In genomic region chr3:64451283-64452012, GRCh38 we compare ENCODE assay signal across 26 cellular contexts.
"Had no signal": no experiment of that assay in that cellular context is flagged by ENCODE, and none has a peak within 500 bp of the region (broad histone marks: within the 10 kb centered on the region; RNA-seq: fewer than 3 reads in every experiment).

No MANE protein-coding gene starts in this region.

- H3K4me3 ChIP-seq: K562, PC-9, SK-N-MC had no signal

- H3K27me3 ChIP-seq: brain microvascular endothelial cell had no signal

- ATAC-seq: activated CD8-positive, alpha-beta memory T cell treated with anti-CD3 and anti-CD28 coated beads, Interleukin-2, amount 10 ng/mL, durations not matched to agents 7 days and 5 days; activated naive CD4-positive, alpha-beta T cell treated with anti-CD3 and anti-CD28 coated beads, Interleukin-2, amount 50 U/mL, for 72 hours; activated T-cell treated with anti-CD3 and anti-CD28 coated beads, Interleukin-2, amount 50 U/mL, for 4 hours; K562; T-cell had no signal

- DNase-seq: activated B cell treated with CpG ODN at 0.5 μM for 24 hours; activated CD4-positive, alpha-beta T cell treated with anti-CD3 and anti-CD28 coated beads for 1 hour; activated CD4-positive, alpha-beta T cell treated with anti-CD3 and anti-CD28 coated beads, Interleukin-2, amount 10 ng/mL, durations not matched to agents 24 days and 14 days; activated CD4-positive, alpha-beta T cell treated with anti-CD3 and anti-CD28 coated beads, Interleukin-2, amount 50 U/mL, for 48 hours; activated CD8-positive, alpha-beta memory T cell treated with anti-CD3 and anti-CD28 coated beads, Interleukin-2, amount 10 ng/mL, durations not matched to agents 7 days and 5 days; activated effector memory CD4-positive, alpha-beta T cell treated with anti-CD3 and anti-CD28 coated beads, Interleukin-2, amount 50 U/mL, for 16 hours; activated naive CD4-positive, alpha-beta T cell treated with Interleukin-2 at 50 U/mL for 16 hours; activated T-cell treated with anti-CD3 and anti-CD28 coated beads, Interleukin-2, amount 50 U/mL, for 4 hours; amygdala; brain microvascular endothelial cell; central memory CD4-positive, alpha-beta T cell; Karpas-422; NCI-H146; NCI-H1930; NCI-H2107; NCI-H2171 treated with DMSO at 0.1 percent for 48 hours; NCI-H345; NCI-H510A; NCI-H526 treated with DMSO at 0.1 percent for 48 hours; PC-9; T-cell; T-helper 2 cell; T1000 had no signal

- H3K36me3 ChIP-seq: brain microvascular endothelial cell had no signal

- H3K27ac ChIP-seq: brain microvascular endothelial cell, PC-9, SK-N-MC had no signal
